11 cellular contexts compared by ENCODE assay signal in genomic region chr20:48433178-48433577, GRCh38.
"Had no signal": no experiment of that assay in that cellular context is flagged by ENCODE, and none has a peak within 500 bp of the region (broad histone marks: within the 10 kb centered on the region; RNA-seq: fewer than 3 reads in every experiment).

No MANE protein-coding gene starts in this region.

- DNase-seq: H9, HCEC 1CT, HFFc6, IMR-90, Karpas-422, KBM-7 had no signal

- H3K4me2 ChIP-seq: GM23338, KMS-11 had no signal

- H3K9ac ChIP-seq: KMS-11 had no signal

- ATAC-seq: GM23338 had no signal

- H3K27ac ChIP-seq: HL-60, KMS-11 had no signal

- FAIRE-seq: H1, H54 had no signal

- H3K4me3 ChIP-seq: GM23338 had no signal
